ENCODE assay signal across 8 cellular contexts in the genomic region with DNA sequence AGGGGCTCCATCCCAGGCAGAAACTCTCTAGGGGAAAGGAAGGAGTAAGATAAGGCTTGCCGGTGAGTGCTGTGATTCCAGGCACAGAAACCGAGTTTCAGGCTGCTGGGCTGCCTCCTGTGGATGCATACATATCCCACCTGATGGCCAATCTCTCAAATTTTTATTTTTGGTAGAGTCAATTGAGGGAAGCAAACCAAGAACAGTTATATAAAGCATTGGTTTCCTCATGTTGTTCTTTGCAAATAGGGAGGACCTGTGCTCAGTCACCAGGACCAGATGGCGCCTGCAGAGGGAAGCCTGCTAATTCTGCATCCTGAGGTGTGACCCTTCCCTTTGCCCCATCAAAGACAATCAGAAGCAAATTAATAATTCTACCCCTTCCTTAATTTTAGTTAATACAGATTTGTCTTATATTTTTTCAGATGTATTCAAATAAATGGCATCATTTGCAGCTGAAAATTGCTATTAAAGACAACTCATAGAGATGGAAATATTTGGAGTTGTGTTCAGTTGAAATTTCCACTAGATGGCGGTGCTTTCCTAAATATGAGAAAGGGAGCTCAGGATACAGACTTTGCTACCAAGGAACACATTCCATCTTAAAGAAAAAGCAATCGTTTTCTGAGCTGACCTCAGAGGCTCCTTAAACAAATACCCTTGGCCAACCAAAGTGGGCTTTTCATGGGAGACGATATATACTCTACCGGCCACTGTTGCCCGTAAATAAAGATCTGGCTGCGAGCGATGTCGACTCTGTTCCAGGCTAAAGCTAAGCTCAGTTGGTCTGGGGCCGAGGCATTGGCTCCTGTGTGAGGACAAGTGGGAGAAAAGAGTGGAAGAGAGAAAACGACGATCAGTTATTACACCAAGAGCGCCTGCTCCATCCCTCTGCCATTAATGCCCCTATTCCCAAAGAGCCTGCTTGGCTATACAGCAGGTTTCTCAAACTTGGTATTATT.
DNase-seq lines count a peak whose midpoint lies in the region; ATAC-seq and TF ChIP-seq lines count a peak whose summit lies in the region.

No MANE protein-coding gene starts in this region.

- no peak overlapping the region for H3K9ac ChIP-seq in parathyroid adenoma

- peak; percentile 63 for DNase-seq in NCI-H510A treated with DMSO at 0.1 percent for 48 hours (lab: John Stamatoyannopoulos, UW)
- DNase-seq in NCI-H510A (lab: John Stamatoyannopoulos, UW): no peak
- DNase-seq in HuH-7 (ENCODE audit: low spot score): peak; percentile 15
- peak; percentile 68 for DNase-seq in SK-N-DZ (ENCODE audit: low spot score)
- DNase-seq in fibroblast of the aortic adventitia (ENCODE audit: low read depth): peak; percentile 86
- DNase-seq in suprapubic skin (ENCODE audit: low spot score in 2 of 2): no peak

- no peaks in the 10 kb centered on the region for H3K4me1 ChIP-seq in parathyroid adenoma
- no peaks in the 10 kb centered on the region for H3K4me1 ChIP-seq in suprapubic skin

- H3K4me2 ChIP-seq in parathyroid adenoma (ENCODE audit: low read length): no peak overlapping the region

- H3K27me3 ChIP-seq in parathyroid adenoma (ENCODE audit: control insufficient read depth, insufficient read depth, low read length) (no peaks in the 10 kb centered on the region), suprapubic skin (no peaks in the 10 kb centered on the region)

- H3K36me3 ChIP-seq in parathyroid adenoma (ENCODE audit: control insufficient read depth, insufficient read depth, low read length) (no peaks in the 10 kb centered on the region), suprapubic skin (no peaks in the 10 kb centered on the region)

- no peaks in the 10 kb centered on the region for H3K9me3 ChIP-seq in parathyroid adenoma (ENCODE audit: control insufficient read depth, low read length)
- H3K9me3 ChIP-seq in suprapubic skin: no peaks in the 10 kb centered on the region

- no peak for ATAC-seq in HG03108 (IDR thresholded peaks at IDR 0.05; ENCODE audit: unreplicated experiment)

- TF ChIP-seq CTCF in fibroblast of the aortic adventitia (IDR thresholded peaks at IDR 0.05; ENCODE audit: insufficient read depth, low read length) (peak; percentile 57), parathyroid adenoma (IDR thresholded peaks at IDR 0.05) (peak; percentile 50), suprapubic skin (IDR thresholded peaks at IDR 0.05) (peak in 1 of 2 donors; percentile 52)

- no peak for TF ChIP-seq EP300 in suprapubic skin (IDR thresholded peaks at IDR 0.05)

- no peak overlapping the region for H2AFZ ChIP-seq in parathyroid adenoma

- peak overlapping the region; percentile 35 for H3K4me3 ChIP-seq in fibroblast of the aortic adventitia (ENCODE audit: low read depth, low read length)
- no peak overlapping the region for H3K4me3 ChIP-seq in parathyroid adenoma (ENCODE audit: low read depth, low read length)
- no peak overlapping the region for H3K4me3 ChIP-seq in suprapubic skin

- WGBS in suprapubic skin: 60% methylated on average over 15 of the region's 15 CpGs

- H3K79me2 ChIP-seq in parathyroid adenoma: no peaks in the 10 kb centered on the region

- no peak for TF ChIP-seq POLR2A in suprapubic skin (IDR thresholded peaks at IDR 0.05)

- no peak overlapping the region for H3K27ac ChIP-seq in parathyroid adenoma
- no peak overlapping the region for H3K27ac ChIP-seq in suprapubic skin

Comparison
In these comparisons a context has a peak if more than half of its experiments do, and no peak if none do; other contexts are left out.
1. DNase-seq: peak in NCI-H510A treated with DMSO at 0.1 percent for 48 hours (single experiment), HuH-7 (single experiment), SK-N-DZ (single experiment) and fibroblast of the aortic adventitia (single experiment); none in NCI-H510A (single experiment) and suprapubic skin (0 of 2).